ENCODE assay signal across 8 cellular contexts in genomic region chr15:75710874-75711273, GRCh38. TPM values are rescaled to one million over a fixed set of nuclear protein-coding genes. Genes with fewer than 3 reads are reported as not detected.
DNase-seq lines count a peak whose midpoint lies in the region; ATAC-seq, FAIRE-seq and TF ChIP-seq lines count a peak whose summit lies in the region.
"Not testable (repeated sequence)": the region's sequence is repeated elsewhere in the genome, so short reads cannot be mapped to it uniquely, and the experiment has no call there.
"Had no signal": no experiment of that assay in that cellular context is flagged by ENCODE, and none has a peak within 500 bp of the region (broad histone marks: within the 10 kb centered on the region; RNA-seq: fewer than 3 reads in every experiment).

No MANE protein-coding gene starts in this region.

- FAIRE-seq in HTR-8/SVneo (lab: Jason Lieb, UNC): peak; percentile 28

- not testable (repeated sequence) for TF ChIP-seq EP300 in gastroesophageal sphincter (IDR thresholded peaks at IDR 0.05); suprapubic skin (IDR thresholded peaks at IDR 0.05)

- H3K9me3 ChIP-seq in gastroesophageal sphincter, suprapubic skin: not testable (repeated sequence)

- not testable (repeated sequence) for ATAC-seq in gastroesophageal sphincter

- H3K4me3 ChIP-seq in coronary artery (peak overlapping the region; percentile 66), gastroesophageal sphincter (peak overlapping the region in 1 of 2 donors; percentile 47), suprapubic skin (peak overlapping the region; percentile 20)

- DNase-seq in Daoy (ENCODE audit: low read depth): peak; percentile 61
- not testable (repeated sequence) for DNase-seq in HTR-8/SVneo (ENCODE audit: insufficient read length, low spot score); coronary artery (ENCODE audit: low spot score); suprapubic skin (ENCODE audit: low spot score in 2 of 2)
- DNase-seq in activated CD4-positive, alpha-beta T cell treated with anti-CD3 and anti-CD28 coated beads for 48 hours: peak; percentile 25
- peak; percentile 45 for DNase-seq in stimulated activated CD8-positive, alpha-beta memory T cell treated with anti-CD3 and anti-CD28 coated beads, Interleukin-4, amount 100 ng/mL, for 48 hours

- peaks cover 0 to 73% (median 28%) of the 10 kb centered on the region in 3 donors for H3K4me1 ChIP-seq in gastroesophageal sphincter
- peaks cover 52% of the 10 kb centered on the region for H3K4me1 ChIP-seq in suprapubic skin

- TF ChIP-seq POLR2A in gastroesophageal sphincter (IDR thresholded peaks at IDR 0.05); suprapubic skin (IDR thresholded peaks at IDR 0.05): not testable (repeated sequence)

- WGBS in gastroesophageal sphincter (ENCODE audit: low coverage in 1 of 2), 2 donors: no CpG with 5 or more reads among the region's 5 CpGs
- no CpG with 5 or more reads among the region's 5 CpGs for WGBS in suprapubic skin

- H3K27me3 ChIP-seq in gastroesophageal sphincter, suprapubic skin: not testable (repeated sequence)

- not testable (repeated sequence) for TF ChIP-seq CTCF in coronary artery (IDR thresholded peaks at IDR 0.05); gastroesophageal sphincter (IDR thresholded peaks at IDR 0.05); suprapubic skin (IDR thresholded peaks at IDR 0.05)

- peak overlapping the region; percentile 89 to 97 for H3K27ac ChIP-seq in coronary artery
- H3K27ac ChIP-seq in gastroesophageal sphincter: peak overlapping the region; percentile 87 to 95 (median 92)
- not testable (repeated sequence) for H3K27ac ChIP-seq in suprapubic skin

- H3K36me3 ChIP-seq in gastroesophageal sphincter, suprapubic skin: not testable (repeated sequence)

RNA-seq across cellular contexts. Expression of gene CSPG4, which starts 1.8 kb away (rescaled TPM):
- 21.2 and 24.7 TPM in 2 replicates for total RNA-seq in Daoy (2014; rRNA removed; shearing (Covaris generic))
- 100 to 1,000 TPM in 3 of 4 donors, 10 to 100 TPM in 1; 98.7 to 396 (median 151) TPM for total RNA-seq in gastroesophageal sphincter
- 10 to 100 TPM; 12.8 to 19.7 (median 14.0) TPM for total RNA-seq in suprapubic skin
- total RNA-seq: CD8-positive, alpha-beta T cell had no signal
